In the genomic region with DNA sequence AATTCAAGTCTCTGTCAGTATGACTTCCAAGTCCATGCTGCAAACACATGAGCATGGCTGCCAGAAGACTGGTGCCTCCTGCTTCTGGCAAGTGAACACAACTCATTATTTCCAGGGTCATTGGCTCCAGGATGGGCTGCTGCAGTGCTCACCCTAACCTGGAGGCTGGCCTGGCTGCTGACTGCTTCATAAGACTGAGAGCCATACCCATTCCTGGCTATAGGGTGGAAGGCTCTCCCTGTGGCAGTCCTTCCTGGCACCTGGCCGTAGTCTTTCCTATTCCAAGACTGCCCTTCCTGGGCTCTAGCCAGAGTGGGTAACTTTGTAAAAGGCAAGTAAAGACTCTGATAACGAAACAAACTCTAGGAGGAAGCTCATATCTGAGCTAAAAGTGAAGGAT, we compare ENCODE assay signal across 1 cellular context.
TF ChIP-seq lines count a peak whose summit lies in the region.

No MANE protein-coding gene starts in this region.

TF ChIP-seq in HepG2, 621 proteins besides CTCF, POLR2A, EP300 and RAD21:
- 0 out of 2 replicates have a peak, but pooled peaks have one; percentile 27 for TF ChIP-seq ZNF891 (CRISPR knock-in tag; IDR thresholded peaks at IDR 0.05)
- TF ChIP-seq ZNF546 (CRISPR knock-in tag; conservative IDR thresholded peaks at IDR 0.05) = no peak
